8 cellular contexts compared by ENCODE assay signal in the genomic region with DNA sequence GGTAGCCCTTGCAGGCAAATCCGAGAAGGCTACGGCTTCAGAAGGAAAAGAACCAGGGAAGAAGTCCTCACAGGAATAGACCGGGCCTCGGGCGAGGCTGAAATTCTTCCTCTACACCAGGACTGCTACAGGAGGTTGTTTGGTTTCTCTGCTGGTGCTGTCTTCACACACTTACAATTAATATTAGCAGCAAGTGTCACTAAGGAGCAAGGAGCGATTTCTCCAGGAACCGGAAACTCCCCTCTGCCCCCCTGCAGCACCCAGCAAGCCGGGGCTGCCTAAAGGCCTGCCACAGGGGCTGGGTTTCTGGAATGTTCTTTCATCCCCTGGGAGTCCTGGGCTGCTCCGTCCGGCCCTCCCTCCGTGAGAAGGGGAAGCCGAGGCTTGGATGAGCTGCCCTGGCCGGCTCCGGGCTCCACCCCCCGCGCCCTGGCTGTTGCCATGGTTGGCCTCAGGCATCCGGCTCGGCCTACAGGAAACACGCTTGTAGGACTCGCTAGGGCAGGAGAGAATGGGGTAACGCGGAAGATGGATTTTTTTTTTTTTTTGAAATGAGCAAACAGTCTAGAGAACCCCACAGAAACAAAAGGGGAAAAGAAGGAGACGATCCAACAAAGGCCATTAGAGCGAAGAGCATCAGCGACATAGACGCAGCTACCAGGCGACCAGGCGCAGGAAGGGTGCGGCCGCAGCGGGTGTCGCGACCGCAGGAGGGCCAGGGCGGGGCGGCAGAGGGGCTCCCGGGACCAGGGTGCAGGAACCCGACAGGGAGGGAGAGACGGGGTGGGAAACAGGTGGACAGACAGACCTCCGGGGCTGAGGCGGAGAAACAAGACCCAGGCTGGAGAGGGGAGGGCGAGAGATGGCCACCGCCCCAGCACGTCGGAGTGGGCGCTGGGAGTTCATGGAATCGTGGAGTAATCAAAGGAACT. TPM values are rescaled to one million over a fixed set of nuclear protein-coding genes. Genes with fewer than 3 reads are reported as not detected.
DNase-seq lines count a peak whose midpoint lies in the region; ATAC-seq and TF ChIP-seq lines count a peak whose summit lies in the region.

No MANE protein-coding gene starts in this region.

- H3K4me1 Mint-ChIP-seq in effector memory CD8-positive, alpha-beta T cell (ENCODE audit: low read depth in 2 of 2): peaks cover 5 to 10% of the 10 kb centered on the region in 2 donors

- H3K36me3 ChIP-seq in NT2/D1 (ENCODE audit: insufficient read depth, insufficient read length, low read length): no peaks in the 10 kb centered on the region
- no peaks in the 10 kb centered on the region for H3K36me3 ChIP-seq in urinary bladder (ENCODE audit: insufficient read depth)

- peaks cover 0 to 2% of the 10 kb centered on the region in 2 donors for H3K9me3 Mint-ChIP-seq in effector memory CD8-positive, alpha-beta T cell

- peaks cover 49 to 73% of the 10 kb centered on the region in 2 donors for H3K27me3 Mint-ChIP-seq in effector memory CD8-positive, alpha-beta T cell

- DNase-seq in NT2/D1 (ENCODE audit: low read depth, low spot score) (no peak), myocyte (ENCODE audit: low read depth) (peak; percentile 35), HEK293T (ENCODE audit: extremely low spot score) (no peak), SKM-1 treated with dmso at 0.1 percent for 144 hours (lab: John Stamatoyannopoulos, UW; ENCODE audit: unreplicated experiment) (no peak)
- DNase-seq in effector memory CD8-positive, alpha-beta T cell: peak in 2 of 3 experiments; percentile 20 to 24

- H3K4me3 Mint-ChIP-seq in effector memory CD8-positive, alpha-beta T cell: peak overlapping the region; percentile 78 to 84

- no peaks in the 10 kb centered on the region for H3K9me3 ChIP-seq in NT2/D1 (ENCODE audit: insufficient read depth, low read length)

- 31% methylated on average over 47 of the region's 47 CpGs for WGBS in urinary bladder

- H3K27ac Mint-ChIP-seq in effector memory CD8-positive, alpha-beta T cell: peak overlapping the region; percentile 36 to 70

- H3K9ac ChIP-seq in NT2/D1 (ENCODE audit: insufficient read length, low read depth): peak overlapping the region; percentile 50

- peaks cover 67% of the 10 kb centered on the region for H3K27me3 ChIP-seq in NT2/D1 (ENCODE audit: insufficient read depth, insufficient read length)

- ATAC-seq in GM18499 (IDR thresholded peaks at IDR 0.05; ENCODE audit: insufficient read depth, unreplicated experiment) (peak; percentile 80), GM21737 (IDR thresholded peaks at IDR 0.05; ENCODE audit: unreplicated experiment) (peak; percentile 92)
- ATAC-seq in effector memory CD8-positive, alpha-beta T cell (replicated peaks): peak; percentile 81

- H3K4me1 ChIP-seq in NT2/D1 (ENCODE audit: insufficient read depth, insufficient read length): peaks cover 7% of the 10 kb centered on the region
- H3K4me1 ChIP-seq in urinary bladder (ENCODE audit: insufficient read depth): no peaks in the 10 kb centered on the region

- CTCF ChIA-PET in HEK293T (lab: Yijun Ruan, JAX): interaction anchor here (1.5 kb wide), 1 partner anchor 14 kb away, joined by 3 read pairs; no protein-coding TSS in a partner anchor

- H3K4me3 ChIP-seq in NT2/D1 (ENCODE audit: insufficient read length, low read depth) (peak overlapping the region; percentile 21), urinary bladder (ENCODE audit: low read depth, low read length) (peak overlapping the region; percentile 35)

- POLR2A ChIA-PET in HEK293T (lab: Yijun Ruan, JAX): no interaction called here

- H3K27ac ChIP-seq in urinary bladder (ENCODE audit: low read depth): no peak overlapping the region

- H3K36me3 Mint-ChIP-seq in effector memory CD8-positive, alpha-beta T cell (ENCODE audit: insufficient read depth): peaks cover 5% of the 10 kb centered on the region

TF ChIP-seq in HEK293T, 16 proteins besides CTCF, POLR2A, EP300 and RAD21:
- TF ChIP-seq SP1 (IDR thresholded peaks at IDR 0.05) (no peak), HDGF (IDR thresholded peaks at IDR 0.05; ENCODE audit: borderline replicate concordance) (no peak), PKNOX1 (IDR thresholded peaks at IDR 0.05) (no peak), ZNF384 (IDR thresholded peaks at IDR 0.05) (no peak), FOXM1 (IDR thresholded peaks at IDR 0.05; ENCODE audit: borderline replicate concordance) (no peak)

RNA-seq across cellular contexts. Expression of gene EN2, which starts 33.0 kb away (rescaled TPM):
- total RNA-seq in myocyte: 0.91 and 1.7 TPM in 2 replicates
- 0.82 TPM for polyA plus RNA-seq in myocyte (2012)
- total RNA-seq in urinary bladder: not detected
- 0.06 TPM for polyA plus RNA-seq in urinary bladder

RNA-seq across cellular contexts. Expression of gene CNPY1, which starts 55.4 kb away (rescaled TPM):
- 0.68 and 2.2 TPM in 2 replicates for total RNA-seq in myocyte
- polyA plus RNA-seq in myocyte (2012): not detected
- total RNA-seq in urinary bladder: 0.32 TPM
- polyA plus RNA-seq in urinary bladder: not detected

Comparison
In these comparisons a context has a peak if more than half of its experiments do, and no peak if none do; other contexts are left out.
1. DNase-seq: peak in effector memory CD8-positive, alpha-beta T cell (2 of 3) and myocyte (single experiment); none in NT2/D1 (single experiment), HEK293T (single experiment) and SKM-1 treated with dmso at 0.1 percent for 144 hours (single experiment).
2. Peak in every context shown above with its lines, with median percentiles within 50 percentile points of each other: ATAC-seq.